1 cellular context compared by ENCODE assay signal in genomic region chr1:31155216-31155806, GRCh38.
TF ChIP-seq lines count a peak whose summit lies in the region.

No MANE protein-coding gene starts in this region.

TF ChIP-seq in K562, 482 proteins besides CTCF, POLR2A, EP300 and RAD21 (continued from another document):
- no peak for TF ChIP-seq PBX2 (CRISPR knock-in tag; IDR thresholded peaks at IDR 0.05; ENCODE audit: low read depth)
- TF ChIP-seq PBX2 (tag; conservative IDR thresholded peaks at IDR 0.05; ENCODE audit: low read depth), result 0 out of 2 replicates have a peak, but pooled peaks have one; percentile 14
- TF ChIP-seq USF1 (CRISPR knock-in tag; IDR thresholded peaks at IDR 0.05), result peak; percentile 83
- TF ChIP-seq ZBED1 (IDR thresholded peaks at IDR 0.05), result no peak
- peak; percentile 61 to 69; a peak in 1 of 4 replicates for TF ChIP-seq TEAD1 (CRISPR knock-in tag; IDR thresholded peaks at IDR 0.05)
- peak; percentile 88 to 95; a peak in 2 of 4 replicates for TF ChIP-seq SIN3A (IDR thresholded peaks at IDR 0.05; ENCODE audit: borderline replicate concordance in 2 of 2, control insufficient read depth in 1 of 2, low read depth in 2 of 2, low read length in 2 of 2)
- TF ChIP-seq MTA3 (IDR thresholded peaks at IDR 0.05; ENCODE audit: borderline replicate concordance), result peak; percentile 73; the same call in 1 of the 2 replicates
- TF ChIP-seq CREB3 (tag; conservative IDR thresholded peaks at IDR 0.05; ENCODE audit: low read depth), result 0 out of 2 replicates have a peak, but pooled peaks have one; percentile 33
- no peak for TF ChIP-seq MCM3 (IDR thresholded peaks at IDR 0.05)
- peak; percentile 42 for TF ChIP-seq TAF1 (IDR thresholded peaks at IDR 0.05; ENCODE audit: control insufficient read depth, extremely low read depth, insufficient read depth, low read length, severe bottlenecking)
- TF ChIP-seq MECOM (CRISPR knock-in tag; IDR thresholded peaks at IDR 0.05), result no peak
- peak; percentile 58 for TF ChIP-seq NEUROD1 (IDR thresholded peaks at IDR 0.05; ENCODE audit: borderline replicate concordance, low read depth, low read length, partially characterized antibody)
- TF ChIP-seq POLR2H (tag; IDR thresholded peaks at IDR 0.05; ENCODE audit: low read depth), result no peak
- no peak for TF ChIP-seq MITF (IDR thresholded peaks at IDR 0.05)
- TF ChIP-seq DPF2 (IDR thresholded peaks at IDR 0.05), result peak; percentile 27; the same call in 1 of the 2 replicates
- no peak for TF ChIP-seq BRCA1 (IDR thresholded peaks at IDR 0.05)
- TF ChIP-seq BRCA1 (CRISPR knock-in tag; IDR thresholded peaks at IDR 0.05), result no peak
- no peak for TF ChIP-seq ELF4 (CRISPR knock-in tag; IDR thresholded peaks at IDR 0.05)
- 0 out of 2 replicates have a peak, but pooled peaks have one; percentile 28 for TF ChIP-seq ZSCAN32 (CRISPR knock-in tag; IDR thresholded peaks at IDR 0.05)
- peak; percentile 92 to 98 for TF ChIP-seq MAZ (CRISPR knock-in tag; conservative IDR thresholded peaks at IDR 0.05 in 1 of 2, IDR thresholded peaks at IDR 0.05 in 1 of 2)
- TF ChIP-seq ZNF583 (CRISPR knock-in tag; IDR thresholded peaks at IDR 0.05), result 0 out of 2 replicates have a peak, but pooled peaks have one; percentile 67
- 0 out of 2 replicates have a peak, but pooled peaks have one; percentile 38 for TF ChIP-seq ZBTB26 (CRISPR knock-in tag; IDR thresholded peaks at IDR 0.05)
- TF ChIP-seq THRAP3 (IDR thresholded peaks at IDR 0.05; ENCODE audit: borderline replicate concordance), result no peak
- peak; percentile 30; the same call in 1 of the 2 replicates for TF ChIP-seq SMC3 (conservative IDR thresholded peaks at IDR 0.05; ENCODE audit: insufficient read depth, low read depth, low read length)
- TF ChIP-seq DLX4 (CRISPR knock-in tag; IDR thresholded peaks at IDR 0.05), result no peak
- peak; percentile 88 for TF ChIP-seq KLF1 (tag; IDR thresholded peaks at IDR 0.05)
- TF ChIP-seq HNRNPK (IDR thresholded peaks at IDR 0.05; ENCODE audit: low read depth, low read length, poor library complexity, severe bottlenecking), result peak; percentile 48
- peak; percentile 90 for TF ChIP-seq CXXC5 (CRISPR knock-in tag; IDR thresholded peaks at IDR 0.05)
- peak; percentile 93 for TF ChIP-seq VEZF1 (CRISPR knock-in tag; IDR thresholded peaks at IDR 0.05)
- no peak for TF ChIP-seq PRMT5 (CRISPR knock-in tag; IDR thresholded peaks at IDR 0.05)
- TF ChIP-seq PHB2 (IDR thresholded peaks at IDR 0.05; ENCODE audit: low read depth), result no peak
- peak; percentile 95 for TF ChIP-seq MXI1 (IDR thresholded peaks at IDR 0.05; ENCODE audit: low read depth, low read length)
- peak; percentile 93 for TF ChIP-seq MXD1 (CRISPR knock-in tag; IDR thresholded peaks at IDR 0.05; ENCODE audit: borderline replicate concordance, poor library complexity, severe bottlenecking)
- TF ChIP-seq SUPT5H (IDR thresholded peaks at IDR 0.05), result peak; percentile 65
- TF ChIP-seq ZFX (CRISPR knock-in tag; IDR thresholded peaks at IDR 0.05), result peak; percentile 79
- TF ChIP-seq CHCHD3 (CRISPR knock-in tag; IDR thresholded peaks at IDR 0.05), result no peak
- TF ChIP-seq RNF2 (IDR thresholded peaks at IDR 0.05), result peak; percentile 62; the same call in 1 of the 2 replicates
